In the genomic region with DNA sequence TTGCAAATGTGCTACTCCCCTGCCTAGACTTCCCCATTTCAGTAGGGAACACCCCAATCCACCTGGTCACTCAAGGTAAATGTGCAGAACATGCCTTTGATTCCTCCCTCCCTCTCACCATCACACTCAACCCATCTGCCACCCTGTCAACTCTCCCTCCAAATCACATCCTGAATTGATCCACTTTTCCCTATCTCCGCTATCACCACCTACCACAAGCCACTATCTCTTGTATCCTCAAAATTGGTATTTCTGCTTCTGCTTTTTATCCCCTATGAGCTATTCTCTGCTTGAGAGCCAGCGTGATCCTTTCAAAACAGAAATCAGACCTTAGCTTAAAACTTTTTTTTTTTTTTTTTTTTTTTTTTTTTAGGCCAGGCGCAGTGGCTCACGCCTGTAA, we compare ENCODE assay signal across 24 cellular contexts.
"Had no signal": no experiment of that assay in that cellular context is flagged by ENCODE, and none has a peak within 500 bp of the region (broad histone marks: within the 10 kb centered on the region; RNA-seq: fewer than 3 reads in every experiment).

No MANE protein-coding gene starts in this region.

- H3K79me2 ChIP-seq: hepatocyte had no signal

- H3K9me3 ChIP-seq: gastrocnemius medialis, lower lobe of right lung, ovary had no signal

- H3K27me3 ChIP-seq: dorsolateral prefrontal cortex, gastrocnemius medialis, hepatocyte, neural progenitor cell, ovary had no signal

- H3K36me3 Mint-ChIP-seq: memory B cell; natural killer cell treated with Interleukin-12 subunit alpha and Interleukin-12 subunit beta and Interleukin-15 and Interleukin-18, amount 100 ng/mL, for 72 hours; neural progenitor cell had no signal

- ATAC-seq: esophagus mucosa; gastrocnemius medialis; left cardiac atrium; lower lobe of right lung; natural killer cell treated with Interleukin-12 subunit alpha and Interleukin-12 subunit beta and Interleukin-15 and Interleukin-18, amount 100 ng/mL, for 72 hours; right cardiac atrium had no signal

- H3K9me3 Mint-ChIP-seq: natural killer cell treated with Interleukin-12 subunit alpha and Interleukin-12 subunit beta and Interleukin-15 and Interleukin-18, amount 100 ng/mL, for 72 hours had no signal

- H3K27ac ChIP-seq: dorsolateral prefrontal cortex, gastrocnemius medialis, hepatocyte, left ventricle myocardium inferior, lower lobe of right lung, neural progenitor cell, ovary had no signal

- H3K4me3 ChIP-seq: dorsolateral prefrontal cortex, gastrocnemius medialis, hepatocyte, left ventricle myocardium inferior, lower lobe of right lung, neural progenitor cell, ovary had no signal

- H3K4me3 Mint-ChIP-seq: memory B cell; natural killer cell treated with Interleukin-12 subunit alpha and Interleukin-12 subunit beta and Interleukin-15 and Interleukin-18, amount 100 ng/mL, for 72 hours; neural progenitor cell had no signal

- H2AFZ ChIP-seq: hepatocyte, neural progenitor cell had no signal

- DNase-seq: cortex of kidney; dorsolateral prefrontal cortex; effector memory CD4-positive, alpha-beta T cell; gastrocnemius medialis; glutamatergic neuron; kidney; left cardiac atrium; left ventricle myocardium inferior; lower lobe of right lung; midbrain; nucleus accumbens; ovary; right cardiac atrium; small intestine; stimulated activated CD4-positive, alpha-beta T cell treated with anti-CD3 and anti-CD28 coated beads, Interleukin-12 subunit alpha, Interleukin-12 subunit beta, amount 100 ng/mL, for 4 hours; stimulated activated naive CD4-positive, alpha-beta T cell treated with Interleukin-2 at 50 U/mL for 16 hours; trophoblast cell had no signal

- H3K27ac Mint-ChIP-seq: memory B cell; natural killer cell treated with Interleukin-12 subunit alpha and Interleukin-12 subunit beta and Interleukin-15 and Interleukin-18, amount 100 ng/mL, for 72 hours; neural progenitor cell; progenitor cell of endocrine pancreas had no signal

- H3K4me2 ChIP-seq: hepatocyte, neural progenitor cell had no signal

- FAIRE-seq: endometrium, kidney, small intestine had no signal

- H3K36me3 ChIP-seq: gastrocnemius medialis, left ventricle myocardium inferior, lower lobe of right lung, neural progenitor cell, ovary had no signal

- H3K27me3 Mint-ChIP-seq: progenitor cell of endocrine pancreas had no signal

- H3K9ac ChIP-seq: neural progenitor cell had no signal
